ENCODE assay signal across 8 cellular contexts in genomic region chr16:67806428-67807147, GRCh38. TPM values are rescaled to one million over a fixed set of nuclear protein-coding genes. Genes with fewer than 3 reads are reported as not detected.
DNase-seq lines count a peak whose midpoint lies in the region; ATAC-seq and TF ChIP-seq lines count a peak whose summit lies in the region.

Gene RANBP10, minus strand, starts transcription at chr16:67806560. Its CDS starts 24 bp downstream, at chr16:67806536.
Gene TSNAXIP1, plus strand, starts transcription at chr16:67806889. Its CDS starts 261 bp downstream, at chr16:67807150.

- WGBS in spleen, 5 donors, result 0 to 1% (median 0%) methylated on average over 27 to 54 of the region's 54 CpGs

- TF ChIP-seq POLR2A in spleen (IDR thresholded peaks at IDR 0.05), result peak in 1 of 3 donors; percentile 77

- H3K27me3 ChIP-seq in spleen (replicated peaks in 1 of 7), result no peaks in the 10 kb centered on the region

- H3K9me3 ChIP-seq in spleen, result no peaks in the 10 kb centered on the region

- DNase-seq in AG10803 (ENCODE audit: low read depth) (peak; percentile 99), NCI-H345 treated with DMSO at 0.1 percent for 48 hours (lab: John Stamatoyannopoulos, UW; ENCODE audit: unreplicated experiment) (peak; percentile 91), cerebellar cortex (ENCODE audit: low spot score) (peak; percentile 100), iris pigment epithelial cell (ENCODE audit: low read depth) (peak; percentile 100), spleen (peak; percentile 99)
- DNase-seq in activated CD4-positive, CD25-positive, alpha-beta regulatory T cell treated with anti-CD3 and anti-CD28 coated beads, Interleukin-2, amount 50 U/mL, for 16 hours (ENCODE audit: low read depth, low spot score), result peak; percentile 94

- ATAC-seq in GM19035 (IDR thresholded peaks at IDR 0.05; ENCODE audit: unreplicated experiment) (peak; percentile 88), HG03342 (IDR thresholded peaks at IDR 0.05; ENCODE audit: unreplicated experiment) (peak; percentile 89)

- H3K27ac ChIP-seq in spleen, result peak within 1 kb of the TSS; percentile 77 to 92 (median 82)

- TF ChIP-seq CTCF in AG10803 (conservative IDR thresholded peaks at IDR 0.05; ENCODE audit: low read length), result no peak
- peak in 2 of 11 experiments; percentile 4 to 23 for TF ChIP-seq CTCF in spleen (IDR thresholded peaks at IDR 0.05 in 8 of 11, conservative IDR thresholded peaks at IDR 0.05 in 3 of 11)

- intact Hi-C loops in spleen (cut with DNase I; ENCODE audit: low total_unique reads), result loop anchor here (10.0 kb wide), 2 partner anchors 52 to 282 kb away; partner anchors contain the start of gene RIPOR1

- H3K4me1 ChIP-seq in spleen, result peaks cover 37 to 57% (median 53%) of the 10 kb centered on the region in 6 donors

- H3K36me3 ChIP-seq in spleen, result peaks cover 0 to 31% (median 0%) of the 10 kb centered on the region in 6 donors

- H3K4me3 ChIP-seq in AG10803 (ENCODE audit: low read length) (peak within 1 kb of the TSS; percentile 96), spleen (peak within 1 kb of the TSS; percentile 73 to 98 (median 86))

RNA-seq across cellular contexts. Expression of gene RANBP10, which starts in this region (rescaled TPM):
- total RNA-seq in spleen, result 10 to 100 TPM; 19.7 to 38.6 (median 25.9) TPM
- 10 to 100 TPM in 1 of 3 donors, 1 to 10 TPM in 2; 6.6 to 10.7 (median 8.1) TPM for polyA plus RNA-seq in spleen

RNA-seq across cellular contexts. Expression of gene TSNAXIP1, which starts in this region (rescaled TPM):
- 1 to 10 TPM in 1 of 7 donors, under 1 TPM in 6; 0.44 to 2.7 (median 0.80) TPM for total RNA-seq in spleen
- polyA plus RNA-seq in spleen, result 1 to 10 TPM; 1.0 to 2.3 (median 1.9) TPM

Comparison
In these comparisons a context has a peak if more than half of its experiments do, and no peak if none do; other contexts are left out.
1. Peak in every context shown above with its lines: DNase-seq, ATAC-seq, H3K4me3 ChIP-seq and H3K27ac ChIP-seq.